In the genomic region with DNA sequence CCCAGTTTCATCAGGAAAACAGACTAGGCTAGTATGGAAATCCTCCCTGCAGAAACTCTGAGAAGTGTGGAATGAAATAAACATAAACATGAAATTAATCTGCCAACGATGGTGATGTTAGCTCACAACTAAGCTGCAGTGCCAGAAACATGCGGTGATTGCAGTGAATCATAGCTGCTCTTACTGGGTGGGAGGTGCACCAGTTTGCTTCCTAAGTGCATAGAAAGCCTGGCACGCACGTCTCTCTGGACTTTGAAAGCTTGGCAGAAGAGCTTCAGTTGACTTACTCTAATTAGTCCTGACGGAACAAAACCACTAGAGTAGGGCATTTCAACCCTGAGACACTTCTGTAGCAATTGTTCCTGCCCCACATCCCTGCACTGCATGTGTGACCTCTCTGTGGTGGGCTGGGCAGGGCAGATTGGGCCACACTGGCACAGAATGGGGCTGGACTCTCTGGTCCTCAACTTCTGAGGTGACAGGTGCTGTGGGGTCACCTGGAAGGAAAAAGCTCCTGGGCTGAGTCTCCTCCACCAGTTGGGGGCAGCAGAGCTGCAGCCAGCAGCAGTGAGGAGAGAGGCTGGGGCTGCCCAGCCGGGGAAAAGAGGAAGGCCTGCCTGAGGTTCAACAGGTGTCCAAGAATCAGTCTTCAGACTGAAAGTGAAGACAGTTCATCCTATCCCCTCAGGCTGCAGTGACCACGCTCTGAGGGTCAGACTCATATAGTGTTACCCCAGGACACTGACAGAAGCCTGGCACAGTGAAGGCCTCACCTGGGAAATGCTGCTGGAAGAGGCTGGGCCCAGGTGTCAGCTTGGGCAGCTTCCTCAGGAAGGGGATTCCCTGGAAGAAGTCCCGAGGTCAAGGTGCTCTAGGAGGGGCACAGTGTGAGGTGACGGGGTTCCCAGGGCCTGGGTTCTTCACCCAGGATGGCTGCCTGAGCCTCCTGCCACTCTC, we compare ENCODE assay signal across 9 cellular contexts. TPM values are rescaled to one million over a fixed set of nuclear protein-coding genes. Genes with fewer than 3 reads are reported as not detected.
DNase-seq lines count a peak whose midpoint lies in the region; ATAC-seq and TF ChIP-seq lines count a peak whose summit lies in the region.
"Had no signal": no experiment of that assay in that cellular context is flagged by ENCODE, and none has a peak within 500 bp of the region (broad histone marks: within the 10 kb centered on the region; RNA-seq: fewer than 3 reads in every experiment).

No MANE protein-coding gene starts in this region.

- intact Hi-C loops in mucosa of descending colon (cut with DNase I, micrococcal nuclease), result no loop called here

- no peaks in the 10 kb centered on the region for H3K9me3 ChIP-seq in mucosa of descending colon

- H3K36me3 Mint-ChIP-seq in activated CD8-positive, alpha-beta memory T cell treated with anti-CD3 and anti-CD28 coated beads, Interleukin-2, amount 10 ng/mL, durations not matched to agents 7 days and 5 days, result no peaks in the 10 kb centered on the region
- no peaks in the 10 kb centered on the region for H3K36me3 Mint-ChIP-seq in IgD-negative memory B cell

- H3K4me1 ChIP-seq in mucosa of descending colon (ENCODE audit: low read depth), result peaks cover 3% of the 10 kb centered on the region

- DNase-seq in activated CD8-positive, alpha-beta memory T cell treated with anti-CD3 and anti-CD28 coated beads, Interleukin-2, amount 10 ng/mL, durations not matched to agents 7 days and 5 days, result peak; percentile 45
- DNase-seq in activated CD8-positive, alpha-beta memory T cell treated with anti-CD3 and anti-CD28 coated beads for 24 hours, result no peak
- DNase-seq in astrocyte of the cerebellum (ENCODE audit: low read depth) (peak; percentile 43), mucosa of descending colon (peak; percentile 51 to 57 (median 57)), NCI-H2107 treated with DMSO at 0.1 percent for 48 hours (lab: John Stamatoyannopoulos, UW; ENCODE audit: unreplicated experiment) (no peak)

- CTCF ChIA-PET in activated CD8-positive, alpha-beta memory T cell treated with anti-CD3 and anti-CD28 coated beads, Interleukin-2, amount 10 ng/mL, durations not matched to agents 7 days and 5 days (lab: Charles Lee), result interaction anchor here (0.9 to 2.7 kb wide), 8 partner anchors 8 to 97 kb away, joined by 3 to 9 read pairs (median 5); no protein-coding TSS in a partner anchor

- peak; percentile 44 for TF ChIP-seq CTCF in astrocyte of the cerebellum (IDR thresholded peaks at IDR 0.05; ENCODE audit: low read depth, low read length, missing control alignments)
- TF ChIP-seq CTCF in mucosa of descending colon (IDR thresholded peaks at IDR 0.05), result peak; percentile 49

- no peaks in the 10 kb centered on the region for H3K9me3 Mint-ChIP-seq in activated CD8-positive, alpha-beta memory T cell treated with anti-CD3 and anti-CD28 coated beads, Interleukin-2, amount 10 ng/mL, durations not matched to agents 7 days and 5 days (ENCODE audit: low read depth)
- no peaks in the 10 kb centered on the region for H3K9me3 Mint-ChIP-seq in IgD-negative memory B cell

- in situ Hi-C loops in astrocyte of the cerebellum (cut with HindIII; ENCODE audit: low sequenced_read_pairs), result no loop called here

- H3K27me3 Mint-ChIP-seq in activated CD8-positive, alpha-beta memory T cell treated with anti-CD3 and anti-CD28 coated beads, Interleukin-2, amount 10 ng/mL, durations not matched to agents 7 days and 5 days, result no peaks in the 10 kb centered on the region
- peaks cover 2% of the 10 kb centered on the region for H3K27me3 Mint-ChIP-seq in IgD-negative memory B cell

- H3K4me3 Mint-ChIP-seq in activated CD8-positive, alpha-beta memory T cell treated with anti-CD3 and anti-CD28 coated beads, Interleukin-2, amount 10 ng/mL, durations not matched to agents 7 days and 5 days, result no peak overlapping the region
- no peak overlapping the region for H3K4me3 Mint-ChIP-seq in IgD-negative memory B cell

- no peak for ATAC-seq in activated CD8-positive, alpha-beta memory T cell treated with anti-CD3 and anti-CD28 coated beads, Interleukin-2, amount 10 ng/mL, durations not matched to agents 7 days and 5 days
- peak; percentile 73 for ATAC-seq in mucosa of descending colon
- no peak for ATAC-seq in GM18505 (IDR thresholded peaks at IDR 0.05; ENCODE audit: unreplicated experiment)
- ATAC-seq in HG03196 (IDR thresholded peaks at IDR 0.05; ENCODE audit: unreplicated experiment), result no peak

- TF ChIP-seq POLR2A in GM18505 (IDR thresholded peaks at IDR 0.05; ENCODE audit: borderline replicate concordance, extremely low read depth, insufficient read depth, insufficient read length), result no peak

- no peak overlapping the region for H3K4me3 ChIP-seq in astrocyte of the cerebellum (ENCODE audit: low read depth, low read length)
- H3K4me3 ChIP-seq in mucosa of descending colon, result no peak overlapping the region

- H3K27ac Mint-ChIP-seq in activated CD8-positive, alpha-beta memory T cell treated with anti-CD3 and anti-CD28 coated beads, Interleukin-2, amount 10 ng/mL, durations not matched to agents 7 days and 5 days, result no peak overlapping the region
- peak overlapping the region in 2 of 3 donors; percentile 7 to 80 for H3K27ac Mint-ChIP-seq in IgD-negative memory B cell

- H3K36me3 ChIP-seq in mucosa of descending colon (ENCODE audit: low read depth), result no peaks in the 10 kb centered on the region

- no peaks in the 10 kb centered on the region for H3K4me1 Mint-ChIP-seq in activated CD8-positive, alpha-beta memory T cell treated with anti-CD3 and anti-CD28 coated beads, Interleukin-2, amount 10 ng/mL, durations not matched to agents 7 days and 5 days
- peaks cover 35 to 49% (median 44%) of the 10 kb centered on the region in 3 donors for H3K4me1 Mint-ChIP-seq in IgD-negative memory B cell

RNA-seq across cellular contexts. Expression of a gene that starts 40.5 kb away (rescaled TPM):
- total RNA-seq in activated CD8-positive, alpha-beta memory T cell treated with anti-CD3 and anti-CD28 coated beads, Interleukin-2, amount 10 ng/mL, durations not matched to agents 7 days and 5 days, result not detected
- polyA plus RNA-seq in IgD-negative memory B cell, result not detected
- not detected for total RNA-seq in mucosa of descending colon
- polyA plus RNA-seq: adipose tissue had no signal

Comparison
In these comparisons a context has a peak if more than half of its experiments do, and no peak if none do; other contexts are left out.
1. DNase-seq: peak in activated CD8-positive, alpha-beta memory T cell treated with anti-CD3 and anti-CD28 coated beads, Interleukin-2, amount 10 ng/mL, durations not matched to agents 7 days and 5 days (single experiment), astrocyte of the cerebellum (single experiment) and mucosa of descending colon (3 of 3); none in activated CD8-positive, alpha-beta memory T cell treated with anti-CD3 and anti-CD28 coated beads for 24 hours (single experiment) and NCI-H2107 treated with DMSO at 0.1 percent for 48 hours (single experiment).